Comparison of ENCODE assay signal across 2 cellular contexts in the genomic region with DNA sequence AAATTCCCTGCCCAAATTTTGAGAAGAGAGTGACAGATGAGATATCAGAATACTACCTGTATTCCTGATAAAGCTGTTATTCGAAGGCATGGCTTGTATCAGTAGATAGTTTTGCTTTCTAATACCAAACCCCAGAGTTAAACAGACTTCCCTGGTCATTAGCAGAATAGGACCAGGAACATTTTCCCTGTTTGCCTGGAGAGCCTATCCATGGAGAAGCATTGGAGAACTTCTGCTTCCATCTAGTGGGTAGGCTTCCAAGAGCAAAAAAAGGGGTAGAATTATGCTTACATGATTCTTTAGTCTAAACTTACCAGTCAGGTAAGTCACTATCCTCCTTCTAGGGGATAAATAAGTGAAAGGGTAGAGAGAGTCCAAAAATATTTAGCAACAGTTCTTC.
TF ChIP-seq lines count a peak whose summit lies in the region.

No MANE protein-coding gene starts in this region.

TF ChIP-seq in K562, 482 proteins besides CTCF, POLR2A, EP300 and RAD21 (continues in another document):
- no peak for TF ChIP-seq BRD9 (IDR thresholded peaks at IDR 0.05; ENCODE audit: low read depth, partially characterized antibody)
- no peak for TF ChIP-seq ZNF140 (CRISPR knock-in tag; IDR thresholded peaks at IDR 0.05)
- TF ChIP-seq NFE2L1 (tag; IDR thresholded peaks at IDR 0.05; ENCODE audit: borderline replicate concordance, low read depth): no peak
- TF ChIP-seq POLR3G (IDR thresholded peaks at IDR 0.05; ENCODE audit: extremely low read depth, insufficient read length, insufficient replicate concordance): no peak
- no peak for TF ChIP-seq TEAD2 (tag; IDR thresholded peaks at IDR 0.05)
- TF ChIP-seq, protein P1, sequence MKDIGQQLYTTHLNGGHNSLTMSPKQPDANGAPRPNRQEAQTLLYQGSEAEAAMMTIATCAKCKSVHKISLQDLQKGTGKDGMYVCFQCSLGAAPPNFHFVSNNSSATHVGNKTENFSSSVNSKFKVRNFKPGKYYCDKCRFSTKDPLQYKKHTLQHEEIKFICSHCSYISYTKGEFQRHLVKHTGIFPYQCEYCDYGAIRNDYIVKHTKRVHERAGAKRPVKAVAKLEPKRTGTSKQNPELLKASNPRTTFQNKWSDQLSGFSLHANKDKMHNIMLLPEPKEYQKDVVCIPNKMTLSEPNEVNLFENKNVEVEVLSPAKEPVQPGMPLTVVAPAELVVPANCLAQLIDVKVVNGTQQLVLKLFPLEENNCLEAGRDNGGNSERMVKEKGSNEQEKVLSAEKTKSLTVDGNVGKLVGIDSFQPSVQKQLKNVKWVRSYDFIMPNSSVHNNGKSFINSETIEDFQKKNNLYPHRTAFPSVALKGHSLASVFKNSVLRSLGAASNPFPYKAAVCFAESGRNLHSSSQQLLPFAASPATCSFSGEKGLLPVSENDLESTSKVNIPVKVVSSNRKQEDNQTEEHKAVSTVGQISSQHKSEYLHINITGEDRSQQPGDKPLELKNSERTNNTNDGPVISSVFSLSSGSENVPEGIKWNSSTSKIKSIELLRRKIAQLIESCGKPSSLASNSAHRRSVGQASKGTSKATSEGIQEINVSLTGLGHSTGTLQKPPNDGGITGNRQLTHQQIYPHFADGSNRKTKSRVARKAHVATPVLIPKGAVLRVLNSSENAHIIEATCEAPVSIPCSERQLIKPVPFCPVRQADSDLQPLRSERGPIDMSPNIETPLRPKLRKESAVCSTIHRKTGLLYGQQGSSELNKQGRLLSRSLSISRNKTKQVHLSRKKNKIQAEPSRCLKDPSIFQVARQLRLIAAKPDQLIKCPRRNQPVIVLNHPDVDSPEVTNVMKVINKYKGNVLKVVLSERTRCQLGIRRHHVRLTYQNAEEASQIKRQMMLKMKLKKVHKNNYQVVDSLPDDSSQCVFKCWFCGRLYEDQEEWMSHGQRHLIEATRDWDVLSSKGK (CRISPR knock-in tag; IDR thresholded peaks at IDR 0.05): no peak
- TF ChIP-seq, protein P2, sequence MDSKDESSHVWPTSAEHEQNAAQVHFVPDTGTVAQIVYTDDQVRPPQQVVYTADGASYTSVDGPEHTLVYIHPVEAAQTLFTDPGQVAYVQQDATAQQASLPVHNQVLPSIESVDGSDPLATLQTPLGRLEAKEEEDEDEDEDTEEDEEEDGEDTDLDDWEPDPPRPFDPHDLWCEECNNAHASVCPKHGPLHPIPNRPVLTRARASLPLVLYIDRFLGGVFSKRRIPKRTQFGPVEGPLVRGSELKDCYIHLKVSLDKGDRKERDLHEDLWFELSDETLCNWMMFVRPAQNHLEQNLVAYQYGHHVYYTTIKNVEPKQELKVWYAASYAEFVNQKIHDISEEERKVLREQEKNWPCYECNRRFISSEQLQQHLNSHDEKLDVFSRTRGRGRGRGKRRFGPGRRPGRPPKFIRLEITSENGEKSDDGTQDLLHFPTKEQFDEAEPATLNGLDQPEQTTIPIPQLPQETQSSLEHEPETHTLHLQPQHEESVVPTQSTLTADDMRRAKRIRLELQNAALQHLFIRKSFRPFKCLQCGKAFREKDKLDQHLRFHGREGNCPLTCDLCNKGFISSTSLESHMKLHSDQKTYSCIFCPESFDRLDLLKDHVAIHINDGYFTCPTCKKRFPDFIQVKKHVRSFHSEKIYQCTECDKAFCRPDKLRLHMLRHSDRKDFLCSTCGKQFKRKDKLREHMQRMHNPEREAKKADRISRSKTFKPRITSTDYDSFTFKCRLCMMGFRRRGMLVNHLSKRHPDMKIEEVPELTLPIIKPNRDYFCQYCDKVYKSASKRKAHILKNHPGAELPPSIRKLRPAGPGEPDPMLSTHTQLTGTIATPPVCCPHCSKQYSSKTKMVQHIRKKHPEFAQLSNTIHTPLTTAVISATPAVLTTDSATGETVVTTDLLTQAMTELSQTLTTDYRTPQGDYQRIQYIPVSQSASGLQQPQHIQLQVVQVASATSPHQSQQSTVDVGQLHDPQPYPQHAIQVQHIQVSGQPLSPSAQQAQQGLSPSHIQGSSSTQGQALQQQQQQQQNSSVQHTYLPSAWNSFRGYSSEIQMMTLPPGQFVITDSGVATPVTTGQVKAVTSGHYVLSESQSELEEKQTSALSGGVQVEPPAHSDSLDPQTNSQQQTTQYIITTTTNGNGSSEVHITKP (IDR thresholded peaks at IDR 0.05; ENCODE audit: partially characterized antibody): no peak
- no peak for TF ChIP-seq ZNF23 (CRISPR knock-in tag; IDR thresholded peaks at IDR 0.05)
- no peak for TF ChIP-seq FOXM1 (IDR thresholded peaks at IDR 0.05; ENCODE audit: low read depth)
- no peak for TF ChIP-seq FOXM1 (CRISPR knock-in tag; IDR thresholded peaks at IDR 0.05; ENCODE audit: low read depth)
- TF ChIP-seq, protein P3, sequence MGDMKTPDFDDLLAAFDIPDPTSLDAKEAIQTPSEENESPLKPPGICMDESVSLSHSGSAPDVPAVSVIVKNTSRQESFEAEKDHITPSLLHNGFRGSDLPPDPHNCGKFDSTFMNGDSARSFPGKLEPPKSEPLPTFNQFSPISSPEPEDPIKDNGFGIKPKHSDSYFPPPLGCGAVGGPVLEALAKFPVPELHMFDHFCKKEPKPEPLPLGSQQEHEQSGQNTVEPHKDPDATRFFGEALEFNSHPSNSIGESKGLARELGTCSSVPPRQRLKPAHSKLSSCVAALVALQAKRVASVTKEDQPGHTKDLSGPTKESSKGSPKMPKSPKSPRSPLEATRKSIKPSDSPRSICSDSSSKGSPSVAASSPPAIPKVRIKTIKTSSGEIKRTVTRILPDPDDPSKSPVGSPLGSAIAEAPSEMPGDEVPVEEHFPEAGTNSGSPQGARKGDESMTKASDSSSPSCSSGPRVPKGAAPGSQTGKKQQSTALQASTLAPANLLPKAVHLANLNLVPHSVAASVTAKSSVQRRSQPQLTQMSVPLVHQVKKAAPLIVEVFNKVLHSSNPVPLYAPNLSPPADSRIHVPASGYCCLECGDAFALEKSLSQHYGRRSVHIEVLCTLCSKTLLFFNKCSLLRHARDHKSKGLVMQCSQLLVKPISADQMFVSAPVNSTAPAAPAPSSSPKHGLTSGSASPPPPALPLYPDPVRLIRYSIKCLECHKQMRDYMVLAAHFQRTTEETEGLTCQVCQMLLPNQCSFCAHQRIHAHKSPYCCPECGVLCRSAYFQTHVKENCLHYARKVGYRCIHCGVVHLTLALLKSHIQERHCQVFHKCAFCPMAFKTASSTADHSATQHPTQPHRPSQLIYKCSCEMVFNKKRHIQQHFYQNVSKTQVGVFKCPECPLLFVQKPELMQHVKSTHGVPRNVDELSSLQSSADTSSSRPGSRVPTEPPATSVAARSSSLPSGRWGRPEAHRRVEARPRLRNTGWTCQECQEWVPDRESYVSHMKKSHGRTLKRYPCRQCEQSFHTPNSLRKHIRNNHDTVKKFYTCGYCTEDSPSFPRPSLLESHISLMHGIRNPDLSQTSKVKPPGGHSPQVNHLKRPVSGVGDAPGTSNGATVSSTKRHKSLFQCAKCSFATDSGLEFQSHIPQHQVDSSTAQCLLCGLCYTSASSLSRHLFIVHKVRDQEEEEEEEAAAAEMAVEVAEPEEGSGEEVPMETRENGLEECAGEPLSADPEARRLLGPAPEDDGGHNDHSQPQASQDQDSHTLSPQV (IDR thresholded peaks at IDR 0.05): no peak
- no peak for TF ChIP-seq SPI1 (IDR thresholded peaks at IDR 0.05; ENCODE audit: borderline replicate concordance, low read depth, low read length)
- no peak for TF ChIP-seq NR1H2 (CRISPR knock-in tag; IDR thresholded peaks at IDR 0.05)
- no peak for TF ChIP-seq ZNF445 (CRISPR knock-in tag; IDR thresholded peaks at IDR 0.05; ENCODE audit: low read depth)
- no peak for TF ChIP-seq RNF2 (IDR thresholded peaks at IDR 0.05)
- TF ChIP-seq MCM2 (IDR thresholded peaks at IDR 0.05; ENCODE audit: low read depth): no peak
- TF ChIP-seq HDAC6 (IDR thresholded peaks at IDR 0.05; ENCODE audit: low read depth, low read length): no peak

TF ChIP-seq in HepG2, 621 proteins besides CTCF, POLR2A, EP300 and RAD21:
- TF ChIP-seq STAG1 (CRISPR knock-in tag; IDR thresholded peaks at IDR 0.05): peak; percentile 22; the same call in 1 of the 2 replicates
- TF ChIP-seq, protein P4, sequence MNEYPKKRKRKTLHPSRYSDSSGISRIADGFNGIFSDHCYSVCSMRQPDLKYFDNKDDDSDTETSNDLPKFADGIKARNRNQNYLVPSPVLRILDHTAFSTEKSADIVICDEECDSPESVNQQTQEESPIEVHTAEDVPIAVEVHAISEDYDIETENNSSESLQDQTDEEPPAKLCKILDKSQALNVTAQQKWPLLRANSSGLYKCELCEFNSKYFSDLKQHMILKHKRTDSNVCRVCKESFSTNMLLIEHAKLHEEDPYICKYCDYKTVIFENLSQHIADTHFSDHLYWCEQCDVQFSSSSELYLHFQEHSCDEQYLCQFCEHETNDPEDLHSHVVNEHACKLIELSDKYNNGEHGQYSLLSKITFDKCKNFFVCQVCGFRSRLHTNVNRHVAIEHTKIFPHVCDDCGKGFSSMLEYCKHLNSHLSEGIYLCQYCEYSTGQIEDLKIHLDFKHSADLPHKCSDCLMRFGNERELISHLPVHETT (CRISPR knock-in tag; conservative IDR thresholded peaks at IDR 0.05): no peak
